ENCODE assay signal across 22 cellular contexts in the genomic region with DNA sequence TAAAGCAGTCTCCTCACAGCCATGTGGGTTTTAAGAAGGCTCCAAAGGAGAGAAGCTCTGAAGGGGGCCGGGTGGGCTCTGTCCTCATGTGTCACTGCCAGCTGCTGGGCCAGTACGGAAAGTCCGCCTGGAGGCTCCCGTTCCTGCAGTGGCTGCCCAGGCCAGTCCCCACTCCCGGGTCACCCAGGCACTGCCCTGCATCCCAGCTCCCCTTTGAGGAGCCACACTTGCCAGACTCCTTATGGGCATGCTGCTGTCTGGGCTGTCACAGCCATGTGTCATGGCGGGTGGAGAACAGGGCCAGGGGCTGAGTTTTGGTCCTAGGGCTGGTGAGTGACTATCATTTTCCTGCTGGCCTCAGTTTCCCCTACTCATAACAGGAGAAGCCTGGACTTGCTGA.
DNase-seq lines count a peak whose midpoint lies in the region; ATAC-seq and TF ChIP-seq lines count a peak whose summit lies in the region.
"Had no signal": no experiment of that assay in that cellular context is flagged by ENCODE, and none has a peak within 500 bp of the region (broad histone marks: within the 10 kb centered on the region; RNA-seq: fewer than 3 reads in every experiment).

No MANE protein-coding gene starts in this region.

- H2AFZ ChIP-seq in mammary epithelial cell (ENCODE audit: low read depth, low read length) = no peak overlapping the region
- H2AFZ ChIP-seq: GM23338 had no signal

- H3K27ac ChIP-seq in left ventricle myocardium inferior (replicated peaks) (no peak overlapping the region), lower lobe of right lung (no peak overlapping the region), spleen (no peak overlapping the region), mammary epithelial cell (ENCODE audit: insufficient read depth, low read depth, low read length) (no peak overlapping the region)
- H3K27ac ChIP-seq: HL-60 had no signal

- no peak overlapping the region for H3K4me3 Mint-ChIP-seq in chondrocyte (ENCODE audit: unreplicated experiment)
- H3K4me3 Mint-ChIP-seq: B cell; CD4-positive, CD25-positive, alpha-beta regulatory T cell; GM23338 had no signal

- no peaks in the 10 kb centered on the region for H3K4me1 Mint-ChIP-seq in chondrocyte (ENCODE audit: low read depth)
- H3K4me1 Mint-ChIP-seq: B cell; CD4-positive, CD25-positive, alpha-beta regulatory T cell; CD8-positive, alpha-beta memory T cell; GM23338 had no signal

- H3K36me3 ChIP-seq in left ventricle myocardium inferior (no peaks in the 10 kb centered on the region), lower lobe of right lung (no peaks in the 10 kb centered on the region), spleen (no peaks in the 10 kb centered on the region), BE2C (no peaks in the 10 kb centered on the region), mammary epithelial cell (ENCODE audit: insufficient read depth, low read length) (no peaks in the 10 kb centered on the region)

- H3K27ac Mint-ChIP-seq in chondrocyte (ENCODE audit: unreplicated experiment) = no peak overlapping the region
- H3K27ac Mint-ChIP-seq: B cell; CD4-positive, CD25-positive, alpha-beta regulatory T cell; CD8-positive, alpha-beta memory T cell; GM23338 had no signal

- CTCF ChIA-PET in mammary epithelial cell (lab: Charles Lee; ENCODE audit: low non-redundant PET) = no interaction called here

- H3K79me2 ChIP-seq in mammary epithelial cell (ENCODE audit: insufficient read depth, low read length) = no peaks in the 10 kb centered on the region

- no peaks in the 10 kb centered on the region for H3K36me3 Mint-ChIP-seq in chondrocyte (ENCODE audit: low read depth)
- H3K36me3 Mint-ChIP-seq: CD4-positive, CD25-positive, alpha-beta regulatory T cell; CD8-positive, alpha-beta memory T cell had no signal

- peaks cover 31% of the 10 kb centered on the region for H3K27me3 ChIP-seq in left ventricle myocardium inferior (ENCODE audit: low read depth)
- H3K27me3 ChIP-seq in lower lobe of right lung (ENCODE audit: low read depth) = peaks cover 26% of the 10 kb centered on the region
- peaks cover 0 to 35% (median 7%) of the 10 kb centered on the region in 7 donors for H3K27me3 ChIP-seq in spleen (replicated peaks in 1 of 7)
- peaks cover 5% of the 10 kb centered on the region for H3K27me3 ChIP-seq in BE2C
- no peaks in the 10 kb centered on the region for H3K27me3 ChIP-seq in mammary epithelial cell (ENCODE audit: insufficient read depth, low read length)

- peaks cover 24% of the 10 kb centered on the region for H3K9me3 Mint-ChIP-seq in chondrocyte (ENCODE audit: low read depth)

- H3K9ac ChIP-seq in mammary epithelial cell (ENCODE audit: insufficient read depth, low read length) = no peak overlapping the region

- BruUV-seq in mammary epithelial cell (replicated peaks; lab: Mats Ljungman, UMichigan) = no TSS peak

- H3K4me1 ChIP-seq in left ventricle myocardium inferior (no peaks in the 10 kb centered on the region), lower lobe of right lung (no peaks in the 10 kb centered on the region), spleen (peaks cover 0 to under 1% (median 0%) of the 10 kb centered on the region in 6 donors), BE2C (no peaks in the 10 kb centered on the region), mammary epithelial cell (ENCODE audit: insufficient read depth, low read length) (no peaks in the 10 kb centered on the region)

- H3K27me3 Mint-ChIP-seq in chondrocyte (ENCODE audit: low read depth) = no peaks in the 10 kb centered on the region
- H3K27me3 Mint-ChIP-seq: B cell; CD4-positive, CD25-positive, alpha-beta regulatory T cell had no signal

- in situ Hi-C loops in mammary epithelial cell (cut with MboI; ENCODE audit: low sequenced_read_pairs in 2 of 2) = no loop called here

- dilution Hi-C loops in mammary epithelial cell (cut with HindIII; ENCODE audit: low sequenced_read_pairs) = no loop called here

- peak; percentile 6 for DNase-seq in left ventricle myocardium superior
- no peak for DNase-seq in left ventricle myocardium inferior
- peak; percentile 75 for DNase-seq in chondrocyte (ENCODE audit: low spot score)
- peak; percentile 18 for DNase-seq in lower lobe of right lung
- peak; percentile 44 for DNase-seq in spleen
- no peak for DNase-seq in BE2C
- no peak for DNase-seq in mammary epithelial cell
- DNase-seq: C1 segment of cervical spinal cord; CD4-positive, CD25-positive, alpha-beta regulatory T cell; CD8-positive, alpha-beta memory T cell; COR-L47; DMS 273 treated with DMSO at 0.1 percent for 48 hours; DMS53; DND-41; EL; HCEC 1CT; IMR-90 had no signal

- H4K20me1 ChIP-seq in mammary epithelial cell (ENCODE audit: insufficient read depth, low read length) = no peaks in the 10 kb centered on the region

- intact Hi-C loops in left ventricle myocardium superior (cut with micrococcal nuclease) (no loop called here), left ventricle myocardium inferior (cut with micrococcal nuclease) (no loop called here), lower lobe of right lung (cut with DNase I) (no loop called here), spleen (cut with DNase I; ENCODE audit: low total_unique reads) (no loop called here), mammary epithelial cell (cut with micrococcal nuclease) (no loop called here)

- no peak overlapping the region for H3K4me2 ChIP-seq in mammary epithelial cell (ENCODE audit: insufficient read depth, low read depth, low read length)
- H3K4me2 ChIP-seq: GM23338 had no signal

- TF ChIP-seq CTCF in left ventricle myocardium inferior (IDR thresholded peaks at IDR 0.05; ENCODE audit: borderline replicate concordance) (no peak), chondrocyte (IDR thresholded peaks at IDR 0.05) (no peak), lower lobe of right lung (IDR thresholded peaks at IDR 0.05) (no peak), spleen (IDR thresholded peaks at IDR 0.05 in 8 of 11, conservative IDR thresholded peaks at IDR 0.05 in 3 of 11) (no peak), BE2C (IDR thresholded peaks at IDR 0.05; ENCODE audit: low read depth, low read length) (no peak), mammary epithelial cell (conservative IDR thresholded peaks at IDR 0.05 in 1 of 2, IDR thresholded peaks at IDR 0.05 in 1 of 2; ENCODE audit: extremely low read depth in 1 of 2, insufficient read depth in 1 of 2, low read depth in 1 of 2, low read length in 2 of 2) (no peak)

- no peak for TF ChIP-seq POLR2A in spleen (IDR thresholded peaks at IDR 0.05)

- ATAC-seq in left ventricle myocardium superior = no peak
- no peak for ATAC-seq in lower lobe of right lung
- no peak for ATAC-seq in GM21447 (IDR thresholded peaks at IDR 0.05; ENCODE audit: unreplicated experiment)
- ATAC-seq: GM12878, GM23338 had no signal

- 91 to 96% (median 92%) methylated on average over 5 to 6 of the region's 6 CpGs for WGBS in spleen, 5 donors
- 73% methylated on average over 3 of the region's 6 CpGs for WGBS in mammary epithelial cell (ENCODE audit: low coverage, missing lambda C conversion rate)

- H3K4me3 ChIP-seq in left ventricle myocardium inferior (no peak overlapping the region), lower lobe of right lung (no peak overlapping the region), spleen (no peak overlapping the region), BE2C (ENCODE audit: low read depth, low read length) (no peak overlapping the region), mammary epithelial cell (replicated peaks in 1 of 3; ENCODE audit: insufficient read depth in 1 of 3, low read depth in 2 of 3, low read length in 3 of 3) (no peak overlapping the region)
- H3K4me3 ChIP-seq: GM12878, GM23338 had no signal

- H3K9me3 ChIP-seq in left ventricle myocardium inferior (replicated peaks) (peaks cover 31% of the 10 kb centered on the region), lower lobe of right lung (peaks cover 12% of the 10 kb centered on the region), spleen (peaks cover 4 to 30% (median 22%) of the 10 kb centered on the region in 8 donors), BE2C (no peaks in the 10 kb centered on the region), mammary epithelial cell (replicated peaks; ENCODE audit: insufficient read depth, low read length) (peaks cover 39% of the 10 kb centered on the region)

Comparison
In these comparisons a context has a peak if more than half of its experiments do, and no peak if none do; other contexts are left out.
1. DNase-seq: peak in left ventricle myocardium superior (single experiment), chondrocyte (single experiment), lower lobe of right lung (single experiment) and spleen (single experiment); none in left ventricle myocardium inferior (single experiment), BE2C (single experiment) and mammary epithelial cell (single experiment).